In the genomic region with DNA sequence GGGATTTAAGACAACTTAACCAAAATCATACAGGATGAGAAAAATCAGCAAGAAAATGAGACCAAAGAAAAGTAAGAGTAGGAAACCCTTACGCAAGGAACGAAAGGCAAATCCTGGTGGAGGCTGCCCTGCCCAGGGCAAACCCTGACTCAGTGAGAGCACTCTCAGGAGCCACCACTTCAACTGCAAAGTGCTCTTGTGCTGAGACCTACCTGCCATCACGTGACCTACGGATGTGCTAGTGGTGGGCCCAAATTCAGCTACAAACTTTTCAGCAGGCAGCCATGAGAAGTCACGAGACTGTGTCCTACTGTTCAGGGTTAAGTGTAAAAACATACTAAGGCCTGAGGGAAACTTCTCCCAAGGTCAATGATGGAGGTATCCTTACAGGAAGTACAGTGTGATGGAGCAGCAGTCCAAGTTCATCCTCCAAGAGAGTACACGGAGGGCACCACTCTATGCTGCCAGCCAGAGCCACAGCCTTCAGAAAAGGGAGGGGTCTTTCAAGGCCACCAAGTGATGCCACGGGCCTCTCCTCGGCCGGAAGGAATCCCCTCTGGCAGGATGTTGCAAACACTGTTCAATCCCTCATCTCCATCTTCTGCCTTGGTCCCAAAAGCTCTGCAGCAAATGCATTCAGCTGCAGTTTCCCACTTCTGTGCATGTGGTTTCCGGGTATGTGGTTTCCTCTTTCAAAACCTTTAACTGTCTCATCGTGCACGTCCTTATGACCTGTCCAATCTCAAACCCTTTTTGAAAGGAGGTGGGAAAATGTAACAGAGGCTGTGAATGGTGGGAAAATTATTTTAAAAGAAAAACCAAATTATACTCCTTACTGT, we compare ENCODE assay signal across 8 cellular contexts. TPM values are rescaled to one million over a fixed set of nuclear protein-coding genes. Genes with fewer than 3 reads are reported as not detected.
DNase-seq lines count a peak whose midpoint lies in the region; ATAC-seq, FAIRE-seq and TF ChIP-seq lines count a peak whose summit lies in the region.

No MANE protein-coding gene starts in this region.

- H3K79me2 ChIP-seq in endothelial cell of umbilical vein (ENCODE audit: control insufficient read depth, insufficient read depth, low read length) (peaks cover 100% of the 10 kb centered on the region), GM23338 (replicated peaks; ENCODE audit: insufficient read depth) (peaks cover 100% of the 10 kb centered on the region)

- H3K4me1 ChIP-seq in endothelial cell of umbilical vein (ENCODE audit: control insufficient read depth, extremely low read depth, insufficient read depth, low read length) (peaks cover 47% of the 10 kb centered on the region), GM23338 (ENCODE audit: insufficient read depth) (peaks cover 52% of the 10 kb centered on the region)

- POLR2A ChIA-PET in WTC11 (lab: Charles Lee) (no interaction called here), endothelial cell of umbilical vein (lab: Charles Lee) (interaction anchor here (0.6 kb wide), 1 partner anchor 10 kb away, joined by 7 read pairs; a partner anchor contains a TSS)

- FAIRE-seq in endothelial cell of umbilical vein (lab: Jason Lieb, UNC), result no peak

- H3K4me3 Mint-ChIP-seq in WTC11, result no peak overlapping the region
- no peak overlapping the region for H3K4me3 Mint-ChIP-seq in GM23338

- no peak overlapping the region for H3K4me3 ChIP-seq in endothelial cell of umbilical vein (replicated peaks in 1 of 3; ENCODE audit: insufficient read depth in 1 of 3, low read depth in 1 of 3, low read length in 3 of 3)
- no peak overlapping the region for H3K4me3 ChIP-seq in GM23338

- H3K27me3 ChIP-seq in endothelial cell of umbilical vein (ENCODE audit: control insufficient read depth in 2 of 2, insufficient read depth in 2 of 2, low read length in 2 of 2) (no peaks in the 10 kb centered on the region), GM23338 (ENCODE audit: insufficient read depth) (no peaks in the 10 kb centered on the region)

- H3K27ac ChIP-seq in endothelial cell of umbilical vein (ENCODE audit: insufficient read depth, low read depth, low read length) (no peak overlapping the region), GM23338 (ENCODE audit: low read depth) (no peak overlapping the region)

- BruUV-seq in endothelial cell of umbilical vein (replicated peaks; lab: Mats Ljungman, UMichigan), result no TSS peak

- H2AFZ ChIP-seq in endothelial cell of umbilical vein (ENCODE audit: low read depth, low read length), result no peak overlapping the region
- H2AFZ ChIP-seq in GM23338, result no peak overlapping the region

- peak; percentile 72 for DNase-seq in CD1c-positive myeloid dendritic cell (ENCODE audit: extremely low spot score)
- DNase-seq in WTC11 (ENCODE audit: low spot score), result no peak
- no peak for DNase-seq in endothelial cell of umbilical vein (ENCODE audit: low read depth, low spot score)
- peak; percentile 48 for DNase-seq in stimulated activated CD4-positive, alpha-beta T cell treated with anti-CD3 and anti-CD28 coated beads, Interleukin-1b, Interleukin-23, amount 100 ng/mL, for 48 hours
- no peak for DNase-seq in GM23338 (ENCODE audit: low spot score)
- DNase-seq in NCI-H526 (lab: John Stamatoyannopoulos, UW), result no peak

- TF ChIP-seq POLR2A in endothelial cell of umbilical vein (IDR thresholded peaks at IDR 0.05; ENCODE audit: low read depth, low read length), result no peak

- H3K27me3 Mint-ChIP-seq in WTC11 (ENCODE audit: low read depth), result no peaks in the 10 kb centered on the region
- no peaks in the 10 kb centered on the region for H3K27me3 Mint-ChIP-seq in GM23338 (ENCODE audit: insufficient read depth, low read depth, poor library complexity)

- H3K9me2 ChIP-seq in GM23338 (ENCODE audit: insufficient read depth), result no peaks in the 10 kb centered on the region

- no peak overlapping the region for H3K9ac ChIP-seq in endothelial cell of umbilical vein (replicated peaks; ENCODE audit: extremely low read depth, insufficient read depth, low read length)

- intact Hi-C loops in endothelial cell of umbilical vein (cut with micrococcal nuclease), result loop anchor here (2.0 kb wide), 1 partner anchor 18 kb away; no protein-coding TSS in a partner anchor

- H3K9me3 ChIP-seq in endothelial cell of umbilical vein (replicated peaks; ENCODE audit: control insufficient read depth, insufficient read depth, low read length), result no peaks in the 10 kb centered on the region

- no peaks in the 10 kb centered on the region for H3K9me1 ChIP-seq in endothelial cell of umbilical vein (replicated peaks; ENCODE audit: control insufficient read depth, extremely low read depth, insufficient read depth, low read length)

- no peaks in the 10 kb centered on the region for H3F3A ChIP-seq in GM23338 (replicated peaks; ENCODE audit: low read depth)

- H3K27ac Mint-ChIP-seq in WTC11 (peak overlapping the region; percentile 75), GM23338 (no peak overlapping the region; the same call in 1 of the 2 replicates)

- CTCF ChIA-PET in WTC11 (lab: Charles Lee), result interaction anchor here (1.1 to 1.8 kb wide), 2 partner anchors 41 to 234 kb away, joined by 3 to 18 read pairs; no protein-coding TSS in a partner anchor
- CTCF ChIA-PET in endothelial cell of umbilical vein (lab: Charles Lee), result interaction anchor here (0.7 to 1.9 kb wide), 9 partner anchors 10 to 172 kb away, joined by 3 to 7 read pairs (median 3); a partner anchor contains a TSS

- H3K36me3 Mint-ChIP-seq in WTC11 (peaks cover 2% of the 10 kb centered on the region; the same call in 1 of the 2 replicates), GM23338 (ENCODE audit: low read depth) (peaks cover under 1% of the 10 kb centered on the region; the same call in 2 of the 3 replicates)

- dilution Hi-C loops in endothelial cell of umbilical vein (cut with MboI; ENCODE audit: extremely low pct_ligation_motif_present, low sequenced_read_pairs), result loop anchor here (5.0 kb wide), 1 partner anchor 35 kb away; no protein-coding TSS in a partner anchor

- H3K36me3 ChIP-seq in endothelial cell of umbilical vein (ENCODE audit: control insufficient read depth in 2 of 2, extremely low read depth in 1 of 2, insufficient read depth in 2 of 2, low read length in 2 of 2) (no peaks in the 10 kb centered on the region), GM23338 (ENCODE audit: insufficient read depth) (no peaks in the 10 kb centered on the region; the same call in 1 of the 2 replicates)

- H3K9me3 Mint-ChIP-seq in WTC11, result no peaks in the 10 kb centered on the region
- H3K9me3 Mint-ChIP-seq in GM23338, result no peaks in the 10 kb centered on the region

- peaks cover 84% of the 10 kb centered on the region for H3K4me1 Mint-ChIP-seq in WTC11
- peaks cover 63% of the 10 kb centered on the region for H3K4me1 Mint-ChIP-seq in GM23338

- H4K20me1 ChIP-seq in endothelial cell of umbilical vein (replicated peaks; ENCODE audit: control insufficient read depth, extremely low read depth, insufficient read depth, low read length) (peaks cover 22% of the 10 kb centered on the region), GM23338 (replicated peaks; ENCODE audit: insufficient read depth) (peaks cover 73% of the 10 kb centered on the region)

- ATAC-seq in GM19372 (IDR thresholded peaks at IDR 0.05; ENCODE audit: low read depth, unreplicated experiment), result peak; percentile 75
- peak; percentile 58 for ATAC-seq in HG03469 (IDR thresholded peaks at IDR 0.05; ENCODE audit: unreplicated experiment)
- no peak for ATAC-seq in WTC11
- ATAC-seq in GM23338, result no peak

- TF ChIP-seq CTCF in WTC11 (IDR thresholded peaks at IDR 0.05), result no peak
- no peak for TF ChIP-seq CTCF in endothelial cell of umbilical vein (IDR thresholded peaks at IDR 0.05; ENCODE audit: extremely low read depth in 1 of 2, insufficient read depth in 1 of 2, low read depth in 1 of 2, low read length in 2 of 2)
- no peak for TF ChIP-seq CTCF in GM23338 (conservative IDR thresholded peaks at IDR 0.05; ENCODE audit: low read depth in 2 of 2)

- H3K4me2 ChIP-seq in endothelial cell of umbilical vein (ENCODE audit: insufficient read depth, low read length) (peak overlapping the region; percentile 14), GM23338 (no peak overlapping the region)

RNA-seq across cellular contexts. Expression of a gene that starts 9.5 kb away (rescaled TPM):
- total RNA-seq in WTC11 (2021), result 56.3 to 59.1 TPM (median 57.4 TPM) in 3 replicates
- 47.0 and 50.8 TPM in 2 replicates for total RNA-seq in endothelial cell of umbilical vein
- polyA plus RNA-seq in endothelial cell of umbilical vein, result 20.3 and 23.7 TPM in 2 replicates
- polyA plus RNA-seq in endothelial cell of umbilical vein (2011; cell fraction: cytosol; rRNA removed), result 26.5 and 27.6 TPM in 2 replicates
- polyA plus RNA-seq in endothelial cell of umbilical vein (2011; cell fraction: nucleus; rRNA removed), result 24.8 and 30.0 TPM in 2 replicates
- 22.2 and 25.6 TPM in 2 replicates for polyA plus RNA-seq in endothelial cell of umbilical vein (2012)
- polyA minus RNA-seq in endothelial cell of umbilical vein, result 38.5 and 44.9 TPM in 2 replicates
- 21.6 TPM for polyA minus RNA-seq in endothelial cell of umbilical vein (2011; cell fraction: cytosol; rRNA and poly(A)+ RNA removed)
- 26.8 and 42.4 TPM in 2 replicates for polyA minus RNA-seq in endothelial cell of umbilical vein (2011; cell fraction: nucleus; rRNA and poly(A)+ RNA removed)
- 45.4 and 47.7 TPM in 2 replicates for total RNA-seq in GM23338 (2014; rRNA removed; shearing (Covaris generic))
- 9.8 and 11.6 TPM in 2 replicates for polyA plus RNA-seq in GM23338 (2016; fragmentation: Nextera tagmentation; extraction: Ambion mirVana)

RNA-seq across cellular contexts. Expression of a gene that starts 34.9 kb away (rescaled TPM):
- 38.2 to 43.8 TPM (median 39.3 TPM) in 3 replicates for total RNA-seq in WTC11 (2021)
- total RNA-seq in endothelial cell of umbilical vein, result 70.4 and 73.2 TPM in 2 replicates
- 92.4 and 101 TPM in 2 replicates for polyA plus RNA-seq in endothelial cell of umbilical vein
- 91.0 and 96.0 TPM in 2 replicates for polyA plus RNA-seq in endothelial cell of umbilical vein (2011; cell fraction: cytosol; rRNA removed)
- polyA plus RNA-seq in endothelial cell of umbilical vein (2011; cell fraction: nucleus; rRNA removed), result 51.8 and 63.9 TPM in 2 replicates
- 61.3 and 63.3 TPM in 2 replicates for polyA plus RNA-seq in endothelial cell of umbilical vein (2012)
- polyA minus RNA-seq in endothelial cell of umbilical vein, result 43.7 and 45.2 TPM in 2 replicates
- 19.3 TPM for polyA minus RNA-seq in endothelial cell of umbilical vein (2011; cell fraction: cytosol; rRNA and poly(A)+ RNA removed)
- 39.9 and 51.3 TPM in 2 replicates for polyA minus RNA-seq in endothelial cell of umbilical vein (2011; cell fraction: nucleus; rRNA and poly(A)+ RNA removed)
- 37.0 and 77.2 TPM in 2 replicates for total RNA-seq in GM23338 (2014; rRNA removed; shearing (Covaris generic))
- 106 and 108 TPM in 2 replicates for polyA plus RNA-seq in GM23338 (2016; fragmentation: Nextera tagmentation; extraction: Ambion mirVana)

RNA-seq across cellular contexts. Expression of a gene that starts 52.7 kb away (rescaled TPM):
- total RNA-seq in WTC11 (2021) (144 to 170 TPM (median 151 TPM) in 3 replicates), endothelial cell of umbilical vein (80.8 and 82.7 TPM in 2 replicates)
- polyA plus RNA-seq in endothelial cell of umbilical vein (33.9 and 68.5 TPM in 2 replicates), GM23338 (2016; fragmentation: Nextera tagmentation; extraction: Ambion mirVana) (313 and 361 TPM in 2 replicates)
- polyA plus RNA-seq in endothelial cell of umbilical vein (2011; cell fraction: cytosol; rRNA removed), result 67.6 and 98.6 TPM in 2 replicates
- 118 and 166 TPM in 2 replicates for polyA plus RNA-seq in endothelial cell of umbilical vein (2011; cell fraction: nucleus; rRNA removed)
- polyA plus RNA-seq in endothelial cell of umbilical vein (2012), result 49.0 and 84.6 TPM in 2 replicates
- 16.2 and 17.0 TPM in 2 replicates for polyA minus RNA-seq in endothelial cell of umbilical vein
- polyA minus RNA-seq in endothelial cell of umbilical vein (2011; cell fraction: cytosol; rRNA and poly(A)+ RNA removed), result 50.5 TPM
- polyA minus RNA-seq in endothelial cell of umbilical vein (2011; cell fraction: nucleus; rRNA and poly(A)+ RNA removed), result 33.4 and 50.5 TPM in 2 replicates
- 128 and 170 TPM in 2 replicates for total RNA-seq in GM23338 (2014; rRNA removed; shearing (Covaris generic))

Comparison
In these comparisons a context has a peak if more than half of its experiments do, and no peak if none do; other contexts are left out.
1. DNase-seq: peak in CD1c-positive myeloid dendritic cell (single experiment) and stimulated activated CD4-positive, alpha-beta T cell treated with anti-CD3 and anti-CD28 coated beads, Interleukin-1b, Interleukin-23, amount 100 ng/mL, for 48 hours (single experiment); none in WTC11 (single experiment), endothelial cell of umbilical vein (single experiment), GM23338 (single experiment) and NCI-H526 (0 of 2).
2. ATAC-seq: peak in GM19372 (single experiment) and HG03469 (single experiment); none in WTC11 (single experiment) and GM23338 (single experiment).